In the genomic region with DNA sequence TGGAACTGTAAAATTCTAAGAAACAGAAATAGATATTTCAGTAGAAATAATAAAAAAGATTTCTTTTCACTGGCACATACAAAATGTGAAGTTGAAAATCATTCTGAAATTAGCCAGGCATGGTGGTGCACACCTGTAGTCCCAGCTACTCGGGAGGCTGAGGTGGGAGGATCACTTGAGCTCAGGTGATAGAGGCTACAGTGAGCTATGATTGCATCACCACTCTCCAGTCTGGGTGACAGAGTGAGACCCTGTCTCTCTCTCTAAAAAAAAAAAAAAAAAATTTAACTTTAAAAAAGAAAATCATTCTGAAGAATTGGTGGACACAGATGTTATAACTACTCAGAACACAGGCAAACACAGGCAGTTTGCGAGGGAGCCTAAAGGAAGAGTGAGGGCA, we compare ENCODE assay signal across 23 cellular contexts.
DNase-seq lines count a peak whose midpoint lies in the region; ATAC-seq, FAIRE-seq and TF ChIP-seq lines count a peak whose summit lies in the region.
"Had no signal": no experiment of that assay in that cellular context is flagged by ENCODE, and none has a peak within 500 bp of the region (broad histone marks: within the 10 kb centered on the region; RNA-seq: fewer than 3 reads in every experiment).

No MANE protein-coding gene starts in this region.

- no peak for TF ChIP-seq EP300 in HepG2 (IDR thresholded peaks at IDR 0.05; ENCODE audit: low read depth in 2 of 2, low read length in 2 of 2)
- TF ChIP-seq EP300 in HepG2 (CRISPR knock-in tag; IDR thresholded peaks at IDR 0.05; ENCODE audit: borderline replicate concordance): no peak
- no peak for TF ChIP-seq EP300 in K562 (IDR thresholded peaks at IDR 0.05; ENCODE audit: low read length)

- H3K4me2 ChIP-seq in HepG2 (ENCODE audit: low read depth, low read length): no peak overlapping the region
- H3K4me2 ChIP-seq in K562 (ENCODE audit: insufficient read depth, low read length): no peak overlapping the region
- H3K4me2 ChIP-seq: A549, BLaER1 had no signal

- H4K20me1 ChIP-seq in HepG2 (ENCODE audit: insufficient read depth, low read length) (no peaks in the 10 kb centered on the region), K562 (replicated peaks; ENCODE audit: control insufficient read depth, insufficient read depth, low read length) (no peaks in the 10 kb centered on the region)
- H4K20me1 ChIP-seq: BLaER1 had no signal

- ATAC-seq in HepG2 (no peak), right lobe of liver (no peak), K562 (no peak)
- ATAC-seq: A549; CD8-positive, alpha-beta T cell had no signal

- no peak for FAIRE-seq in HepG2 (lab: Jason Lieb, UNC)
- FAIRE-seq in K562 (lab: Jason Lieb, UNC): no peak
- FAIRE-seq in GM12892 (lab: Jason Lieb, UNC): no peak
- FAIRE-seq: A549, D721Med, G401.6, GM12891, GM18507 had no signal

- TF ChIP-seq CTCF in HepG2 (CRISPR knock-in tag; IDR thresholded peaks at IDR 0.05): no peak
- no peak for TF ChIP-seq CTCF in right lobe of liver (IDR thresholded peaks at IDR 0.05)
- TF ChIP-seq CTCF in K562 (IDR thresholded peaks at IDR 0.05 in 2 of 3, conservative IDR thresholded peaks at IDR 0.05 in 1 of 3; ENCODE audit: insufficient read depth in 2 of 3, low read depth in 1 of 3, low read length in 3 of 3): no peak

- TF ChIP-seq RAD21 in HepG2 (CRISPR knock-in tag; IDR thresholded peaks at IDR 0.05) (no peak), K562 (CRISPR knock-in tag; conservative IDR thresholded peaks at IDR 0.05 in 1 of 2, IDR thresholded peaks at IDR 0.05 in 1 of 2) (no peak)

- H3K36me3 ChIP-seq in HepG2 (replicated peaks in 1 of 2; ENCODE audit: control insufficient read depth in 1 of 2, insufficient read depth in 2 of 2, low read length in 2 of 2) (peaks cover 21 to 48% of the 10 kb centered on the region in 2 experiments), right lobe of liver (peaks cover 0 to 22% (median 5%) of the 10 kb centered on the region in 4 donors), HUES48 (ENCODE audit: control insufficient read depth, insufficient read depth, low read length) (peaks cover 26% of the 10 kb centered on the region), K562 (ENCODE audit: control insufficient read depth, insufficient read depth, low read length) (peaks cover 36% of the 10 kb centered on the region; the same call in 2 of the 3 replicates)

- DNase-seq in HepG2 (ENCODE audit: low spot score) (no peak), right lobe of liver (no peak), K562 (ENCODE audit: extremely low read depth in 1 of 4, low spot score in 3 of 4) (no peak), GM12892 (ENCODE audit: insufficient read length) (no peak)
- no peak for DNase-seq in activated effector memory CD4-positive, alpha-beta T cell treated with Interleukin-2 at 50 U/mL for 16 hours
- no peak for DNase-seq in stimulated activated CD4-positive, alpha-beta T cell treated with anti-CD3 and anti-CD28 coated beads, Interleukin-4, amount 100 ng/mL, for 24 hours
- DNase-seq: AML-193; BE2C; C1 segment of cervical spinal cord; Caco-2; Calu3; CD4-positive, CD25-positive, alpha-beta regulatory T cell; CD8-positive, alpha-beta T cell; DMS79 treated with DMSO at 0.1 percent for 48 hours; GF-D8 had no signal

- CTCF ChIA-PET in HepG2 (lab: Yijun Ruan, JAX; ENCODE audit: low intra/inter-chr PET ratio, low total read pairs) (no interaction called here), K562 (lab: Yijun Ruan, JAX; ENCODE audit: low intra/inter-chr PET ratio) (no interaction called here)

- H3K9me1 ChIP-seq in K562 (ENCODE audit: control insufficient read depth, insufficient read depth, low read length): no peaks in the 10 kb centered on the region

- 98% methylated on average over 2 of the region's 2 CpGs for WGBS in HepG2 (ENCODE audit: low lambda C conversion rate)
- 90% methylated on average over 1 of the region's 2 CpGs for WGBS in right lobe of liver (ENCODE audit: insufficient coverage, low coverage, low lambda C conversion rate, missing lambda C conversion rate)
- 88% methylated on average over 2 of the region's 2 CpGs for WGBS in K562 (ENCODE audit: insufficient coverage, low coverage, missing lambda C conversion rate)

- intact Hi-C loops in HepG2 (cut with micrococcal nuclease; ENCODE audit: unreplicated experiment) (no loop called here), right lobe of liver (cut with DNase I) (no loop called here), K562 (cut with micrococcal nuclease) (no loop called here)

- no TSS peak for BruUV-seq in HepG2 (replicated peaks; lab: Mats Ljungman, UMichigan)
- BruUV-seq in K562 (replicated peaks; lab: Mats Ljungman, UMichigan): no TSS peak

- H3K27me3 ChIP-seq in HepG2 (ENCODE audit: control insufficient read depth in 1 of 2, insufficient read depth in 2 of 2, low read length in 2 of 2): no peaks in the 10 kb centered on the region
- H3K27me3 ChIP-seq in right lobe of liver: no peaks in the 10 kb centered on the region
- no peaks in the 10 kb centered on the region for H3K27me3 ChIP-seq in HUES48 (ENCODE audit: control insufficient read depth, insufficient read depth, low read length)
- H3K27me3 ChIP-seq in K562 (ENCODE audit: control insufficient read depth in 2 of 2, insufficient read depth in 2 of 2, low read length in 2 of 2): no peaks in the 10 kb centered on the region
- H3K27me3 ChIP-seq: BE2C, BLaER1 had no signal

- H3K9me3 ChIP-seq in HepG2 (ENCODE audit: low read length) (no peaks in the 10 kb centered on the region), right lobe of liver (no peaks in the 10 kb centered on the region), HUES48 (ENCODE audit: control insufficient read depth, insufficient read depth, low read length) (no peaks in the 10 kb centered on the region), K562 (replicated peaks; ENCODE audit: control insufficient read depth, insufficient read depth, low read depth, low read length) (no peaks in the 10 kb centered on the region)
- H3K9me3 ChIP-seq: A549, BE2C, BLaER1, Caco-2 had no signal

- POLR2A ChIA-PET in HepG2 (lab: Yijun Ruan, JAX): no interaction called here
- POLR2A ChIA-PET in K562 (lab: Yijun Ruan, JAX): no interaction called here

- in situ Hi-C loops in HepG2 (cut with HindIII; ENCODE audit: extremely low pct_ligation_motif_present, low pct_unique_long_range_greater_than_20kb) (no loop called here), K562 (cut with MboI) (no loop called here)

- H3K27ac ChIP-seq in HepG2 (ENCODE audit: extremely low read length, insufficient read depth, low read length) (no peak overlapping the region), right lobe of liver (no peak overlapping the region), HUES48 (ENCODE audit: low read depth, low read length) (peak overlapping the region; percentile 93), K562 (ENCODE audit: extremely low read depth, low read depth, low read length) (no peak overlapping the region)
- H3K27ac ChIP-seq: 22Rv1, A549, BLaER1 had no signal

- no peaks in the 10 kb centered on the region for H3K79me2 ChIP-seq in HepG2 (ENCODE audit: insufficient read depth, low read length)
- no peaks in the 10 kb centered on the region for H3K79me2 ChIP-seq in K562 (ENCODE audit: control insufficient read depth, insufficient read depth, low read length)

- TF ChIP-seq POLR2A in HepG2 (IDR thresholded peaks at IDR 0.05; ENCODE audit: insufficient read depth in 1 of 2, low read depth in 2 of 2, low read length in 2 of 2) (no peak), right lobe of liver (IDR thresholded peaks at IDR 0.05) (no peak), K562 (conservative IDR thresholded peaks at IDR 0.05) (no peak), GM12892 (IDR thresholded peaks at IDR 0.05; ENCODE audit: low read depth, low read length) (no peak)

- H3K9ac ChIP-seq in HepG2 (ENCODE audit: insufficient read depth, low read depth, low read length) (no peak overlapping the region), HUES48 (ENCODE audit: low read depth, low read length) (no peak overlapping the region), K562 (ENCODE audit: insufficient read depth in 1 of 2, low read depth in 2 of 2, low read length in 2 of 2) (no peak overlapping the region)
- H3K9ac ChIP-seq: BLaER1 had no signal

- H3K4me3 ChIP-seq in HepG2 (replicated peaks in 1 of 3; ENCODE audit: insufficient read depth in 1 of 3, low read depth in 2 of 3, low read length in 3 of 3) (no peak overlapping the region), right lobe of liver (no peak overlapping the region), HUES48 (ENCODE audit: low read depth, low read length) (no peak overlapping the region; the same call in 1 of the 2 replicates), K562 (no peak overlapping the region)
- H3K4me3 ChIP-seq: A549, BLaER1 had no signal

- H3K4me1 ChIP-seq in HepG2 (ENCODE audit: insufficient read depth, low read length) (peaks cover 24% of the 10 kb centered on the region), right lobe of liver (no peaks in the 10 kb centered on the region), HUES48 (ENCODE audit: control insufficient read depth, insufficient read depth, low read length) (peaks cover 33% of the 10 kb centered on the region), K562 (replicated peaks in 1 of 2; ENCODE audit: control insufficient read depth in 2 of 2, insufficient read depth in 2 of 2, low read length in 2 of 2) (0 out of 5 replicates have a peak, but pooled peaks cover 0 to 4% of the 10 kb centered on the region in 2 experiments)

- no peak overlapping the region for H2AFZ ChIP-seq in HepG2 (ENCODE audit: low read length)
- H2AFZ ChIP-seq in K562 (ENCODE audit: low read depth, low read length): no peak overlapping the region

TF ChIP-seq in HepG2, 621 proteins besides CTCF, POLR2A, EP300 and RAD21 (continues in another document):
- peak; percentile 52; the same call in 1 of the 2 replicates for TF ChIP-seq CEBPB (IDR thresholded peaks at IDR 0.05; ENCODE audit: borderline replicate concordance, low read depth, low read length)

TF ChIP-seq in K562, 482 proteins besides CTCF, POLR2A, EP300 and RAD21:
- no peak for TF ChIP-seq BCL6 (CRISPR knock-in tag; IDR thresholded peaks at IDR 0.05)
- TF ChIP-seq, protein P1, sequence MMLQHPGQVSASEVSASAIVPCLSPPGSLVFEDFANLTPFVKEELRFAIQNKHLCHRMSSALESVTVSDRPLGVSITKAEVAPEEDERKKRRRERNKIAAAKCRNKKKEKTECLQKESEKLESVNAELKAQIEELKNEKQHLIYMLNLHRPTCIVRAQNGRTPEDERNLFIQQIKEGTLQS (IDR thresholded peaks at IDR 0.05): peak; percentile 58; the same call in 1 of the 2 replicates
- TF ChIP-seq, protein P1 (CRISPR knock-in tag; conservative IDR thresholded peaks at IDR 0.05): no peak
